29 cellular contexts compared by ENCODE assay signal in genomic region chr2:395886-396285, GRCh38.
"Had no signal": no experiment of that assay in that cellular context is flagged by ENCODE, and none has a peak within 500 bp of the region (broad histone marks: within the 10 kb centered on the region; RNA-seq: fewer than 3 reads in every experiment).

No MANE protein-coding gene starts in this region.

- H3K27me3 ChIP-seq: SJSA1 had no signal

- H3K4me3 ChIP-seq: SJSA1 had no signal

- H3K36me3 ChIP-seq: SJSA1 had no signal

- H3K9me3 ChIP-seq: SJSA1 had no signal

- H3K4me3 Mint-ChIP-seq: activated naive CD4-positive, alpha-beta T cell treated with anti-CD3 and anti-CD28 coated beads for 36 hours; activated naive CD8-positive, alpha-beta T cell; IgD-negative memory B cell; T-helper 1 cell treated with Interleukin-12 subunit alpha and Interleukin-12 subunit beta and Interleukin-4 antibody, amounts not matched to agents 30 μg/mL and 1 μg/mL, for 36 hours had no signal

- H3K27ac ChIP-seq: SJSA1 had no signal

- DNase-seq: activated CD4-positive, alpha-beta T cell treated with anti-CD3 and anti-CD28 coated beads, Interleukin-2, amount 50 U/mL, for 48 hours; activated CD4-positive, CD25-positive, alpha-beta regulatory T cell; activated gamma-delta T cell; activated naive CD4-positive, alpha-beta T cell treated with anti-CD3 and anti-CD28 coated beads for 36 hours; activated T-cell treated with anti-CD3 and anti-CD28 coated beads for 4 hours; activated T-cell treated with anti-CD3 and anti-CD28 coated beads, Interleukin-2, amount 50 U/mL, for 48 hours; KG1; NCI-H1092 treated with DMSO at 0.1 percent for 48 hours; NCI-H1417 treated with DMSO at 0.1 percent for 48 hours; NCI-H1694; NCI-H2029; NCI-H2107; NCI-H2171 treated with DMSO at 0.1 percent for 48 hours; NCI-H226; NCI-H510A; NCI-H526 treated with DMSO at 0.1 percent for 48 hours; NCI-H82; RPMI8226; SW 1271; T-helper 9 cell had no signal

- H3K27me3 Mint-ChIP-seq: activated naive CD8-positive, alpha-beta T cell; activated T-helper 17 cell treated with anti-CD3 and anti-CD28 coated beads, Interleukin-2, amount 50 U/mL, for 72 hours; brain; IgD-negative memory B cell had no signal

- H3K9me3 Mint-ChIP-seq: activated naive CD4-positive, alpha-beta T cell treated with anti-CD3 and anti-CD28 coated beads for 36 hours; activated T-helper 17 cell treated with anti-CD3 and anti-CD28 coated beads, Interleukin-2, amount 50 U/mL, for 72 hours; IgD-negative memory B cell; T-helper 1 cell treated with Interleukin-12 subunit alpha and Interleukin-12 subunit beta and Interleukin-4 antibody, amounts not matched to agents 30 μg/mL and 1 μg/mL, for 36 hours had no signal

- H3K27ac Mint-ChIP-seq: activated naive CD4-positive, alpha-beta T cell treated with anti-CD3 and anti-CD28 coated beads for 36 hours; activated naive CD8-positive, alpha-beta T cell; activated T-helper 17 cell treated with anti-CD3 and anti-CD28 coated beads, Interleukin-2, amount 50 U/mL, for 72 hours; IgD-negative memory B cell; T-helper 1 cell treated with Interleukin-12 subunit alpha and Interleukin-12 subunit beta and Interleukin-4 antibody, amounts not matched to agents 30 μg/mL and 1 μg/mL, for 36 hours had no signal

- ATAC-seq: activated T-helper 17 cell treated with anti-CD3 and anti-CD28 coated beads, Interleukin-2, amount 50 U/mL, for 72 hours; Panc1; Right ventricle myocardium inferior; SK-N-SH treated with all-trans-retinoic acid at 6 μM for 48 hours had no signal

- H3K36me3 Mint-ChIP-seq: activated naive CD8-positive, alpha-beta T cell; brain had no signal
